8 cellular contexts compared by ENCODE assay signal in genomic region chr1:28507646-28508434, GRCh38. TPM values are rescaled to one million over a fixed set of nuclear protein-coding genes. Genes with fewer than 3 reads are reported as not detected.
DNase-seq lines count a peak whose midpoint lies in the region; ATAC-seq, FAIRE-seq and TF ChIP-seq lines count a peak whose summit lies in the region.

No MANE protein-coding gene starts in this region.

- no peaks in the 10 kb centered on the region for H3K27me3 Mint-ChIP-seq in MCF 10A (ENCODE audit: insufficient read depth, unreplicated experiment)
- H3K27me3 Mint-ChIP-seq in natural killer cell (ENCODE audit: low read depth in 2 of 2): no peaks in the 10 kb centered on the region

- peaks cover 25% of the 10 kb centered on the region for H3K4me1 Mint-ChIP-seq in MCF 10A (ENCODE audit: insufficient read depth, unreplicated experiment)
- H3K4me1 Mint-ChIP-seq in natural killer cell: peaks cover 63 to 65% of the 10 kb centered on the region in 2 donors

- H3K4me3 ChIP-seq in LNCaP clone FGC (ENCODE audit: low read depth, low read length): peak overlapping the region; percentile 94

- peak overlapping the region; percentile 91 for H3K27ac ChIP-seq in C4-2B

- POLR2A ChIA-PET in MCF 10A (lab: Yijun Ruan, JAX): interaction anchor here (0.5 to 14.1 kb wide), 35 partner anchors 9 to 674 kb away, joined by 3 to 237 read pairs (median 7); partner anchors contain the start of genes ATP5IF1, EYA3, GMEB1 and MED18

- ATAC-seq in natural killer cell: no peak

- H3K4me3 Mint-ChIP-seq in MCF 10A (ENCODE audit: unreplicated experiment): peak overlapping the region; percentile 95
- H3K4me3 Mint-ChIP-seq in natural killer cell: peak overlapping the region; percentile 99

- TF ChIP-seq CTCF in C4-2B (conservative IDR thresholded peaks at IDR 0.05) (no peak), LNCaP clone FGC (IDR thresholded peaks at IDR 0.05; ENCODE audit: control insufficient read depth, extremely low read depth, insufficient read depth) (no peak), MCF 10A (IDR thresholded peaks at IDR 0.05; ENCODE audit: unreplicated experiment) (no peak), natural killer cell (IDR thresholded peaks at IDR 0.05) (no peak)

- FAIRE-seq in urothelium cell line (lab: Jason Lieb, UNC): no peak

- H3K36me3 Mint-ChIP-seq in MCF 10A (ENCODE audit: insufficient read depth, unreplicated experiment) (peaks cover 76% of the 10 kb centered on the region), natural killer cell (no peaks in the 10 kb centered on the region)

- BruUV-seq in MCF 10A (replicated peaks; lab: Mats Ljungman, UMichigan): no TSS peak

- DNase-seq in LNCaP clone FGC (ENCODE audit: low read depth) (no peak), MCF 10A (ENCODE audit: unreplicated experiment) (peak; percentile 23), natural killer cell (no peak), urothelium cell line (ENCODE audit: low spot score) (no peak), mucosa of gallbladder (ENCODE audit: low spot score) (no peak), CD1c-positive myeloid dendritic cell (ENCODE audit: extremely low spot score) (no peak)
- no peak for DNase-seq in activated CD4-positive, CD25-positive, alpha-beta regulatory T cell treated with anti-CD3 and anti-CD28 coated beads, Interleukin-2, amount 50 U/mL, for 72 hours

- H3K27ac Mint-ChIP-seq in MCF 10A (ENCODE audit: low read depth, unreplicated experiment): peak overlapping the region; percentile 98
- peak overlapping the region; percentile 97 to 99 for H3K27ac Mint-ChIP-seq in natural killer cell

- H3K9me3 Mint-ChIP-seq in MCF 10A (ENCODE audit: unreplicated experiment) (no peaks in the 10 kb centered on the region), natural killer cell (no peaks in the 10 kb centered on the region)

- intact Hi-C loops in MCF 10A (cut with micrococcal nuclease) (loop anchor here (2.0 kb wide), 1 partner anchor 99 kb away; no protein-coding TSS in a partner anchor), natural killer cell (cut with micrococcal nuclease) (loop anchor here (2.0 to 5.0 kb wide), 5 partner anchors 134 to 421 kb away; partner anchors contain the start of genes EYA3, TAF12 and YTHDF2)

- CTCF ChIA-PET in MCF 10A (lab: Yijun Ruan, JAX): interaction anchor here (0.6 to 1.7 kb wide), 6 partner anchors 46 to 129 kb away, joined by 3 to 8 read pairs (median 4); no protein-coding TSS in a partner anchor

RNA-seq across cellular contexts. Expression of gene RCC1, which starts 2.0 kb away (rescaled TPM):
- total RNA-seq in MCF 10A (2022) (30.3 and 42.4 TPM in 2 replicates), natural killer cell (10 to 100 TPM; 15.9 to 23.7 (median 19.2) TPM), mucosa of gallbladder (30.3 TPM)

RNA-seq across cellular contexts. Expression of gene TRNAU1AP, which starts 45.0 kb away (rescaled TPM):
- total RNA-seq in MCF 10A (2022) (28.2 and 33.4 TPM in 2 replicates), natural killer cell (10 to 100 TPM; 28.3 to 38.7 (median 32.1) TPM), mucosa of gallbladder (19.3 TPM)
